ENCODE assay signal across 1 cellular context in genomic region chr1:210301254-210301955, GRCh38.
TF ChIP-seq lines count a peak whose summit lies in the region.

No MANE protein-coding gene starts in this region.

TF ChIP-seq in GM23338, 12 proteins besides CTCF, POLR2A, EP300 and RAD21 (continued from another document):
- TF ChIP-seq ZNF462 (CRISPR knock-in tag; IDR thresholded peaks at IDR 0.05) (no peak), NANOG (IDR thresholded peaks at IDR 0.05; ENCODE audit: borderline replicate concordance) (no peak), CREB1 (CRISPR knock-in tag; IDR thresholded peaks at IDR 0.05; ENCODE audit: low read depth) (no peak), ETS1 (IDR thresholded peaks at IDR 0.05) (no peak), EZH2 (IDR thresholded peaks at IDR 0.05; ENCODE audit: low read depth, unreplicated experiment) (no peak), POLR2AphosphoS5 (IDR thresholded peaks at IDR 0.05; ENCODE audit: low read depth) (no peak), EZH2phosphoT487 (IDR thresholded peaks at IDR 0.05; ENCODE audit: unreplicated experiment) (no peak)
